In the genomic region with DNA sequence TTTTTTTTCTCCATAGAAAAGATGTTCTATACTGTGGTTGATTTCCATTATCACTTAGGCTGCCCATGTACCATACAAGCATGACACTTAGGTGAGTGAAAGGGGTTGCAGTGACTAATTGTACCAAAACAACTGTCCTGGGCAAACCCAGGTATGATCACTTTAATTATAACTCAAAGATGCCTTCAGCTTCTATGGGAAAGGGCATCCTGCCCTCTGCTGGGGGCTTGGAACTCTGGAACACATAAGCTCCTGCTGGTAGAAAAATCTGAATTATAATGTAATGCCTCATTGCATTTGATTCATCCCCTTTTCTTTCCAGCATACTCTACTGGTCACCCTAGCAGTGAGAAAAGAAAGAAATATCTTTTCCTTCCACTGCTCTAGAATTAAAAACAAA, we compare ENCODE assay signal across 9 cellular contexts.
DNase-seq lines count a peak whose midpoint lies in the region; ATAC-seq and TF ChIP-seq lines count a peak whose summit lies in the region.
"Had no signal": no experiment of that assay in that cellular context is flagged by ENCODE, and none has a peak within 500 bp of the region (broad histone marks: within the 10 kb centered on the region; RNA-seq: fewer than 3 reads in every experiment).

No MANE protein-coding gene starts in this region.

- DNase-seq in activated naive CD8-positive, alpha-beta T cell treated with anti-CD3 and anti-CD28 coated beads, Interleukin-2, amount 10 ng/mL, durations not matched to agents 7 days and 5 days = peak; percentile 39
- no peak for DNase-seq in activated naive CD8-positive, alpha-beta T cell treated with anti-CD3 and anti-CD28 coated beads, Interleukin-2, amount 50 U/mL, for 24 hours
- peak; percentile 18 for DNase-seq in NCI-H446 treated with DMSO at 0.1 percent for 48 hours (lab: John Stamatoyannopoulos, UW)
- no peak for DNase-seq in chondrocyte (ENCODE audit: low spot score)
- no peak for DNase-seq in G401 (ENCODE audit: low spot score)

- H3K27ac ChIP-seq in neural cell (ENCODE audit: low read length) = no peak overlapping the region

- H3K27me3 Mint-ChIP-seq in activated naive CD8-positive, alpha-beta T cell treated with anti-CD3 and anti-CD28 coated beads, Interleukin-2, amount 10 ng/mL, durations not matched to agents 7 days and 5 days = no peaks in the 10 kb centered on the region
- no peaks in the 10 kb centered on the region for H3K27me3 Mint-ChIP-seq in activated naive CD8-positive, alpha-beta T cell treated with anti-CD3 and anti-CD28 coated beads, Interleukin-2, amount 50 U/mL, for 24 hours
- H3K27me3 Mint-ChIP-seq in chondrocyte (ENCODE audit: low read depth) = no peaks in the 10 kb centered on the region
- H3K27me3 Mint-ChIP-seq: activated naive CD4-positive, alpha-beta T cell treated with anti-CD3 and anti-CD28 coated beads, Interleukin-2, amount 50 U/mL, for 24 hours had no signal

- no peaks in the 10 kb centered on the region for H3K9me2 ChIP-seq in neural cell (ENCODE audit: insufficient read depth, low read length)

- H3K9me3 ChIP-seq in neural cell (ENCODE audit: low read length) = no peaks in the 10 kb centered on the region

- in situ Hi-C loops in G401 (cut with HindIII; ENCODE audit: low sequenced_read_pairs) = no loop called here

- TF ChIP-seq RAD21 in neural cell (conservative IDR thresholded peaks at IDR 0.05) = peak; percentile 51

- no peak overlapping the region for H3K4me3 Mint-ChIP-seq in activated naive CD8-positive, alpha-beta T cell treated with anti-CD3 and anti-CD28 coated beads, Interleukin-2, amount 10 ng/mL, durations not matched to agents 7 days and 5 days
- no peak overlapping the region for H3K4me3 Mint-ChIP-seq in activated naive CD8-positive, alpha-beta T cell treated with anti-CD3 and anti-CD28 coated beads, Interleukin-2, amount 50 U/mL, for 24 hours
- no peak overlapping the region for H3K4me3 Mint-ChIP-seq in chondrocyte (ENCODE audit: unreplicated experiment)
- H3K4me3 Mint-ChIP-seq: activated naive CD4-positive, alpha-beta T cell treated with anti-CD3 and anti-CD28 coated beads, Interleukin-2, amount 50 U/mL, for 24 hours had no signal

- H3K79me2 ChIP-seq in neural cell (replicated peaks; ENCODE audit: insufficient read depth, low read length) = no peaks in the 10 kb centered on the region

- H2AFZ ChIP-seq in neural cell (ENCODE audit: low read depth, low read length) = no peak overlapping the region

- no peaks in the 10 kb centered on the region for H4K20me1 ChIP-seq in neural cell (ENCODE audit: insufficient read depth)

- no peaks in the 10 kb centered on the region for H3F3A ChIP-seq in neural cell (ENCODE audit: insufficient read depth, low read length, poor library complexity, severe bottlenecking)

- H3K4me1 Mint-ChIP-seq in activated naive CD8-positive, alpha-beta T cell treated with anti-CD3 and anti-CD28 coated beads, Interleukin-2, amount 10 ng/mL, durations not matched to agents 7 days and 5 days = peaks cover 25% of the 10 kb centered on the region
- H3K4me1 Mint-ChIP-seq in activated naive CD8-positive, alpha-beta T cell treated with anti-CD3 and anti-CD28 coated beads, Interleukin-2, amount 50 U/mL, for 24 hours = peaks cover 42% of the 10 kb centered on the region
- H3K4me1 Mint-ChIP-seq in chondrocyte (ENCODE audit: low read depth) = peaks cover 66% of the 10 kb centered on the region

- H3K36me3 ChIP-seq in neural cell (ENCODE audit: insufficient read depth, low read length) = no peaks in the 10 kb centered on the region

- no peak for TF ChIP-seq EP300 in neural cell (conservative IDR thresholded peaks at IDR 0.05; ENCODE audit: poor library complexity, severe bottlenecking)

- H3K9ac ChIP-seq in neural cell (ENCODE audit: low read length) = no peak overlapping the region

- H3K27ac Mint-ChIP-seq in activated naive CD8-positive, alpha-beta T cell treated with anti-CD3 and anti-CD28 coated beads, Interleukin-2, amount 10 ng/mL, durations not matched to agents 7 days and 5 days = no peak overlapping the region
- no peak overlapping the region for H3K27ac Mint-ChIP-seq in activated naive CD8-positive, alpha-beta T cell treated with anti-CD3 and anti-CD28 coated beads, Interleukin-2, amount 50 U/mL, for 24 hours
- peak overlapping the region; percentile 86 for H3K27ac Mint-ChIP-seq in chondrocyte (ENCODE audit: unreplicated experiment)

- POLR2A ChIA-PET in activated naive CD8-positive, alpha-beta T cell treated with anti-CD3 and anti-CD28 coated beads, Interleukin-2, amount 10 ng/mL, durations not matched to agents 7 days and 5 days (lab: Charles Lee) = interaction anchor here (1.2 kb wide), 1 partner anchor 16 kb away, joined by 3 read pairs; no protein-coding TSS in a partner anchor

- H3K27me3 ChIP-seq in neural cell (ENCODE audit: insufficient read depth, low read depth, low read length) = no peaks in the 10 kb centered on the region

- no peak overlapping the region for H3K4me2 ChIP-seq in neural cell (ENCODE audit: low read length)

- H3K36me3 Mint-ChIP-seq in activated naive CD8-positive, alpha-beta T cell treated with anti-CD3 and anti-CD28 coated beads, Interleukin-2, amount 10 ng/mL, durations not matched to agents 7 days and 5 days = peaks cover 3% of the 10 kb centered on the region
- peaks cover 7% of the 10 kb centered on the region for H3K36me3 Mint-ChIP-seq in activated naive CD8-positive, alpha-beta T cell treated with anti-CD3 and anti-CD28 coated beads, Interleukin-2, amount 50 U/mL, for 24 hours (ENCODE audit: low read depth)
- no peaks in the 10 kb centered on the region for H3K36me3 Mint-ChIP-seq in chondrocyte (ENCODE audit: low read depth)

- TF ChIP-seq CTCF in chondrocyte (IDR thresholded peaks at IDR 0.05) (peak; percentile 87), neural cell (IDR thresholded peaks at IDR 0.05; ENCODE audit: poor library complexity, severe bottlenecking) (peak; percentile 51)

- H3K9me3 Mint-ChIP-seq in activated naive CD8-positive, alpha-beta T cell treated with anti-CD3 and anti-CD28 coated beads, Interleukin-2, amount 10 ng/mL, durations not matched to agents 7 days and 5 days = no peaks in the 10 kb centered on the region
- H3K9me3 Mint-ChIP-seq in activated naive CD8-positive, alpha-beta T cell treated with anti-CD3 and anti-CD28 coated beads, Interleukin-2, amount 50 U/mL, for 24 hours = no peaks in the 10 kb centered on the region
- H3K9me3 Mint-ChIP-seq in chondrocyte (ENCODE audit: low read depth) = no peaks in the 10 kb centered on the region
- H3K9me3 Mint-ChIP-seq: activated naive CD4-positive, alpha-beta T cell treated with anti-CD3 and anti-CD28 coated beads, Interleukin-2, amount 50 U/mL, for 24 hours had no signal

- ATAC-seq in activated naive CD8-positive, alpha-beta T cell treated with anti-CD3 and anti-CD28 coated beads, Interleukin-2, amount 10 ng/mL, durations not matched to agents 7 days and 5 days (ENCODE audit: low read depth) = peak; percentile 60
- ATAC-seq in activated naive CD8-positive, alpha-beta T cell treated with anti-CD3 and anti-CD28 coated beads, Interleukin-2, amount 50 U/mL, for 24 hours = no peak
- ATAC-seq in HG03457 (IDR thresholded peaks at IDR 0.05; ENCODE audit: unreplicated experiment) (no peak), GM21447 (IDR thresholded peaks at IDR 0.05; ENCODE audit: unreplicated experiment) (no peak)

- H3K4me3 ChIP-seq in neural cell (ENCODE audit: low read length) = no peak overlapping the region

TF ChIP-seq in neural cell, 6 proteins besides CTCF, POLR2A, EP300 and RAD21:
- TF ChIP-seq, protein P1, sequence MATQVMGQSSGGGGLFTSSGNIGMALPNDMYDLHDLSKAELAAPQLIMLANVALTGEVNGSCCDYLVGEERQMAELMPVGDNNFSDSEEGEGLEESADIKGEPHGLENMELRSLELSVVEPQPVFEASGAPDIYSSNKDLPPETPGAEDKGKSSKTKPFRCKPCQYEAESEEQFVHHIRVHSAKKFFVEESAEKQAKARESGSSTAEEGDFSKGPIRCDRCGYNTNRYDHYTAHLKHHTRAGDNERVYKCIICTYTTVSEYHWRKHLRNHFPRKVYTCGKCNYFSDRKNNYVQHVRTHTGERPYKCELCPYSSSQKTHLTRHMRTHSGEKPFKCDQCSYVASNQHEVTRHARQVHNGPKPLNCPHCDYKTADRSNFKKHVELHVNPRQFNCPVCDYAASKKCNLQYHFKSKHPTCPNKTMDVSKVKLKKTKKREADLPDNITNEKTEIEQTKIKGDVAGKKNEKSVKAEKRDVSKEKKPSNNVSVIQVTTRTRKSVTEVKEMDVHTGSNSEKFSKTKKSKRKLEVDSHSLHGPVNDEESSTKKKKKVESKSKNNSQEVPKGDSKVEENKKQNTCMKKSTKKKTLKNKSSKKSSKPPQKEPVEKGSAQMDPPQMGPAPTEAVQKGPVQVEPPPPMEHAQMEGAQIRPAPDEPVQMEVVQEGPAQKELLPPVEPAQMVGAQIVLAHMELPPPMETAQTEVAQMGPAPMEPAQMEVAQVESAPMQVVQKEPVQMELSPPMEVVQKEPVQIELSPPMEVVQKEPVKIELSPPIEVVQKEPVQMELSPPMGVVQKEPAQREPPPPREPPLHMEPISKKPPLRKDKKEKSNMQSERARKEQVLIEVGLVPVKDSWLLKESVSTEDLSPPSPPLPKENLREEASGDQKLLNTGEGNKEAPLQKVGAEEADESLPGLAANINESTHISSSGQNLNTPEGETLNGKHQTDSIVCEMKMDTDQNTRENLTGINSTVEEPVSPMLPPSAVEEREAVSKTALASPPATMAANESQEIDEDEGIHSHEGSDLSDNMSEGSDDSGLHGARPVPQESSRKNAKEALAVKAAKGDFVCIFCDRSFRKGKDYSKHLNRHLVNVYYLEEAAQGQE (IDR thresholded peaks at IDR 0.05; ENCODE audit: borderline replicate concordance) = no peak
- TF ChIP-seq SMC3 (conservative IDR thresholded peaks at IDR 0.05; ENCODE audit: poor library complexity) = peak; percentile 45

Comparison
In these comparisons a context has a peak if more than half of its experiments do, and no peak if none do; other contexts are left out.
1. DNase-seq: peak in activated naive CD8-positive, alpha-beta T cell treated with anti-CD3 and anti-CD28 coated beads, Interleukin-2, amount 10 ng/mL, durations not matched to agents 7 days and 5 days (single experiment) and NCI-H446 treated with DMSO at 0.1 percent for 48 hours (single experiment); none in activated naive CD8-positive, alpha-beta T cell treated with anti-CD3 and anti-CD28 coated beads, Interleukin-2, amount 50 U/mL, for 24 hours (single experiment), chondrocyte (single experiment) and G401 (single experiment).